1 cellular context compared by ENCODE assay signal in genomic region chr19:6737284-6737872, GRCh38.
TF ChIP-seq lines count a peak whose summit lies in the region.

Gene GPR108, minus strand, starts transcription at chr19:6737580. Its CDS starts 4 bp downstream, at chr19:6737576.

TF ChIP-seq in HepG2, 621 proteins besides CTCF, POLR2A, EP300 and RAD21 (continued from another document and continues in another):
- TF ChIP-seq, protein P1, sequence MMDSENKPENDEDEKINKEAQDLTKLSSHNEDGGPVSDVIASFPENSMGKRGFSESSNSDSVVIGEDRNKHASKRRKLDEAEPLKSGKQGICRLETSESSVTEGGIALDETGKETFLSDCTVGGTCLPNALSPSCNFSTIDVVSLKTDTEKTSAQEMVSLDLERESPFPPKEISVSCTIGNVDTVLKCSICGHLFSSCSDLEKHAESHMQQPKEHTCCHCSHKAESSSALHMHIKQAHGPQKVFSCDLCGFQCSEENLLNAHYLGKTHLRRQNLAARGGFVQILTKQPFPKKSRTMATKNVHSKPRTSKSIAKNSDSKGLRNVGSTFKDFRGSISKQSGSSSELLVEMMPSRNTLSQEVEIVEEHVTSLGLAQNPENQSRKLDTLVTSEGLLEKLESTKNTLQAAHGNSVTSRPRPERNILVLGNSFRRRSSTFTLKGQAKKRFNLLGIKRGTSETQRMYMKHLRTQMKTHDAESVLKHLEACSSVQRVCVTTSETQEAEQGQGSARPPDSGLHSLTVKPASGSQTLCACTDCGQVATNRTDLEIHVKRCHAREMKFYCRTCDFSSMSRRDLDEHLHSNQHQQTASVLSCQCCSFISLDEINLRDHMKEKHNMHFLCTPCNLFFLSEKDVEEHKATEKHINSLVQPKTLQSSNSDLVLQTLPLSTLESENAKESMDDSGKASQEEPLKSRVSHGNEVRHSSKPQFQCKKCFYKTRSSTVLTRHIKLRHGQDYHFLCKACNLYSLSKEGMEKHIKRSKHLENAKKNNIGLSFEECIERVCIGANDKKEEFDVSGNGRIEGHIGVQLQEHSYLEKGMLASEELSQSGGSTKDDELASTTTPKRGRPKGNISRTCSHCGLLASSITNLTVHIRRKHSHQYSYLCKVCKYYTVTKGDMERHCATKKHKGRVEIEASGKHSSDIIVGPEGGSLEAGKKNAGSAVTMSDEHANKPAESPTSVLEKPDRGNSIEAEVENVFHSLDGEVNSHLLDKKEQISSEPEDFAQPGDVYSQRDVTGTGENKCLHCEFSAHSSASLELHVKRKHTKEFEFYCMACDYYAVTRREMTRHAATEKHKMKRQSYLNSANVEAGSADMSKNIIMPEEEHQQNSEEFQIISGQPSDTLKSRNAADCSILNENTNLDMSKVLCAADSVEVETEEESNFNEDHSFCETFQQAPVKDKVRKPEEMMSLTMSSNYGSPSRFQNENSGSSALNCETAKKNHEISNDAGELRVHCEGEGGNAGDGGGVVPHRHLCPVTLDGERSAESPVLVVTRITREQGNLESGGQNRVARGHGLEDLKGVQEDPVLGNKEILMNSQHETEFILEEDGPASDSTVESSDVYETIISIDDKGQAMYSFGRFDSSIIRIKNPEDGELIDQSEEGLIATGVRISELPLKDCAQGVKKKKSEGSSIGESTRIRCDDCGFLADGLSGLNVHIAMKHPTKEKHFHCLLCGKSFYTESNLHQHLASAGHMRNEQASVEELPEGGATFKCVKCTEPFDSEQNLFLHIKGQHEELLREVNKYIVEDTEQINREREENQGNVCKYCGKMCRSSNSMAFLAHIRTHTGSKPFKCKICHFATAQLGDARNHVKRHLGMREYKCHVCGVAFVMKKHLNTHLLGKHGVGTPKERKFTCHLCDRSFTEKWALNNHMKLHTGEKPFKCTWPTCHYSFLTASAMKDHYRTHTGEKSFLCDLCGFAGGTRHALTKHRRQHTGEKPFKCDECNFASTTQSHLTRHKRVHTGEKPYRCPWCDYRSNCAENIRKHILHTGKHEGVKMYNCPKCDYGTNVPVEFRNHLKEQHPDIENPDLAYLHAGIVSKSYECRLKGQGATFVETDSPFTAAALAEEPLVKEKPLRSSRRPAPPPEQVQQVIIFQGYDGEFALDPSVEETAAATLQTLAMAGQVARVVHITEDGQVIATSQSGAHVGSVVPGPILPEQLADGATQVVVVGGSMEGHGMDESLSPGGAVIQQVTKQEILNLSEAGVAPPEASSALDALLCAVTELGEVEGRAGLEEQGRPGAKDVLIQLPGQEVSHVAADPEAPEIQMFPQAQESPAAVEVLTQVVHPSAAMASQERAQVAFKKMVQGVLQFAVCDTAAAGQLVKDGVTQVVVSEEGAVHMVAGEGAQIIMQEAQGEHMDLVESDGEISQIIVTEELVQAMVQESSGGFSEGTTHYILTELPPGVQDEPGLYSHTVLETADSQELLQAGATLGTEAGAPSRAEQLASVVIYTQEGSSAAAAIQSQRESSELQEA (CRISPR knock-in tag; IDR thresholded peaks at IDR 0.05; ENCODE audit: not compliant biosample characterization), result no peak
- no peak for TF ChIP-seq ZNF746 (CRISPR knock-in tag; IDR thresholded peaks at IDR 0.05)
- TF ChIP-seq ZNF275 (CRISPR knock-in tag; IDR thresholded peaks at IDR 0.05; ENCODE audit: borderline replicate concordance), result no peak
- no peak for TF ChIP-seq ZEB1 (IDR thresholded peaks at IDR 0.05; ENCODE audit: insufficient replicate concordance, low read depth)
- no peak for TF ChIP-seq ZNF552 (CRISPR knock-in tag; IDR thresholded peaks at IDR 0.05; ENCODE audit: borderline replicate concordance)
- TF ChIP-seq, protein P2, sequence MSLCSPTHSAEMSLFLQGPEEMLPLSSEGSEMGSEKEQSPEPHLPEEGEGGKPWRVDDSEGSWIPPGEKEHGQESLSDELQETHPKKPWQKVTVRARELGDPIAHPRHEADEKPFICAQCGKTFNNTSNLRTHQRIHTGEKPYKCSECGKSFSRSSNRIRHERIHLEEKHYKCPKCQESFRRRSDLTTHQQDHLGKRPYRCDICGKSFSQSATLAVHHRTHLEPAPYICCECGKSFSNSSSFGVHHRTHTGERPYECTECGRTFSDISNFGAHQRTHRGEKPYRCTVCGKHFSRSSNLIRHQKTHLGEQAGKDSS (CRISPR knock-in tag; IDR thresholded peaks at IDR 0.05; ENCODE audit: borderline replicate concordance, low read depth), result no peak
- TF ChIP-seq ZMAT3 (CRISPR knock-in tag; conservative IDR thresholded peaks at IDR 0.05), result no peak
- no peak for TF ChIP-seq MTERF4 (CRISPR knock-in tag; IDR thresholded peaks at IDR 0.05)
- TF ChIP-seq HES4 (CRISPR knock-in tag; IDR thresholded peaks at IDR 0.05; ENCODE audit: borderline replicate concordance), result no peak
- TF ChIP-seq ZNF354B (CRISPR knock-in tag; IDR thresholded peaks at IDR 0.05), result no peak
- TF ChIP-seq MED8 (CRISPR knock-in tag; IDR thresholded peaks at IDR 0.05; ENCODE audit: insufficient replicate concordance), result peak; percentile 43
- no peak for TF ChIP-seq MAFF (IDR thresholded peaks at IDR 0.05; ENCODE audit: low read depth, low read length)
- no peak; the same call in 1 of the 2 replicates for TF ChIP-seq PPARG (CRISPR knock-in tag; conservative IDR thresholded peaks at IDR 0.05)
- no peak for TF ChIP-seq UBTF (CRISPR knock-in tag; IDR thresholded peaks at IDR 0.05)
- TF ChIP-seq, protein P3, sequence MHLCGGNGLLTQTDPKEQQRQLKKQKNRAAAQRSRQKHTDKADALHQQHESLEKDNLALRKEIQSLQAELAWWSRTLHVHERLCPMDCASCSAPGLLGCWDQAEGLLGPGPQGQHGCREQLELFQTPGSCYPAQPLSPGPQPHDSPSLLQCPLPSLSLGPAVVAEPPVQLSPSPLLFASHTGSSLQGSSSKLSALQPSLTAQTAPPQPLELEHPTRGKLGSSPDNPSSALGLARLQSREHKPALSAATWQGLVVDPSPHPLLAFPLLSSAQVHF (CRISPR knock-in tag; IDR thresholded peaks at IDR 0.05), result no peak
- no peak; the same call in 1 of the 2 replicates for TF ChIP-seq CREM (IDR thresholded peaks at IDR 0.05)
- peak; percentile 74; the same call in 1 of the 2 replicates for TF ChIP-seq CREM (CRISPR knock-in tag; IDR thresholded peaks at IDR 0.05)
- 0 out of 2 replicates have a peak, but pooled peaks have one; percentile 52 for TF ChIP-seq MXD3 (CRISPR knock-in tag; IDR thresholded peaks at IDR 0.05)
- TF ChIP-seq, protein P4, sequence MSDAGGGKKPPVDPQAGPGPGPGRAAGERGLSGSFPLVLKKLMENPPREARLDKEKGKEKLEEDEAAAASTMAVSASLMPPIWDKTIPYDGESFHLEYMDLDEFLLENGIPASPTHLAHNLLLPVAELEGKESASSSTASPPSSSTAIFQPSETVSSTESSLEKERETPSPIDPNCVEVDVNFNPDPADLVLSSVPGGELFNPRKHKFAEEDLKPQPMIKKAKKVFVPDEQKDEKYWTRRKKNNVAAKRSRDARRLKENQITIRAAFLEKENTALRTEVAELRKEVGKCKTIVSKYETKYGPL (CRISPR knock-in tag; IDR thresholded peaks at IDR 0.05), result 0 out of 2 replicates have a peak, but pooled peaks have one; percentile 49
- TF ChIP-seq LBX2 (CRISPR knock-in tag; IDR thresholded peaks at IDR 0.05; ENCODE audit: borderline replicate concordance), result 0 out of 2 replicates have a peak, but pooled peaks have one; percentile 47
- no peak for TF ChIP-seq SIX4 (CRISPR knock-in tag; IDR thresholded peaks at IDR 0.05)
- TF ChIP-seq ZNF879 (CRISPR knock-in tag; IDR thresholded peaks at IDR 0.05), result no peak
- TF ChIP-seq SP1 (IDR thresholded peaks at IDR 0.05), result peak; percentile 56
- TF ChIP-seq SP1 (CRISPR knock-in tag; IDR thresholded peaks at IDR 0.05), result peak; percentile 79
- TF ChIP-seq, protein P5, sequence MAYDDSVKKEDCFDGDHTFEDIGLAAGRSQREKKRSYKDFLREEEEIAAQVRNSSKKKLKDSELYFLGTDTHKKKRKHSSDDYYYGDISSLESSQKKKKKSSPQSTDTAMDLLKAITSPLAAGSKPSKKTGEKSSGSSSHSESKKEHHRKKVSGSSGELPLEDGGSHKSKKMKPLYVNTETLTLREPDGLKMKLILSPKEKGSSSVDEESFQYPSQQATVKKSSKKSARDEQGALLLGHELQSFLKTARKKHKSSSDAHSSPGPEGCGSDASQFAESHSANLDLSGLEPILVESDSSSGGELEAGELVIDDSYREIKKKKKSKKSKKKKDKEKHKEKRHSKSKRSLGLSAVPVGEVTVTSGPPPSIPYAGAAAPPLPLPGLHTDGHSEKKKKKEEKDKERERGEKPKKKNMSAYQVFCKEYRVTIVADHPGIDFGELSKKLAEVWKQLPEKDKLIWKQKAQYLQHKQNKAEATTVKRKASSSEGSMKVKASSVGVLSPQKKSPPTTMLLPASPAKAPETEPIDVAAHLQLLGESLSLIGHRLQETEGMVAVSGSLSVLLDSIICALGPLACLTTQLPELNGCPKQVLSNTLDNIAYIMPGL (CRISPR knock-in tag; IDR thresholded peaks at IDR 0.05; ENCODE audit: borderline replicate concordance in 1 of 2, low read depth in 1 of 2), result no peak; a peak in 1 of 4 replicates
- TF ChIP-seq ZNF274 (CRISPR knock-in tag; IDR thresholded peaks at IDR 0.05), result no peak
- TF ChIP-seq, protein P6, sequence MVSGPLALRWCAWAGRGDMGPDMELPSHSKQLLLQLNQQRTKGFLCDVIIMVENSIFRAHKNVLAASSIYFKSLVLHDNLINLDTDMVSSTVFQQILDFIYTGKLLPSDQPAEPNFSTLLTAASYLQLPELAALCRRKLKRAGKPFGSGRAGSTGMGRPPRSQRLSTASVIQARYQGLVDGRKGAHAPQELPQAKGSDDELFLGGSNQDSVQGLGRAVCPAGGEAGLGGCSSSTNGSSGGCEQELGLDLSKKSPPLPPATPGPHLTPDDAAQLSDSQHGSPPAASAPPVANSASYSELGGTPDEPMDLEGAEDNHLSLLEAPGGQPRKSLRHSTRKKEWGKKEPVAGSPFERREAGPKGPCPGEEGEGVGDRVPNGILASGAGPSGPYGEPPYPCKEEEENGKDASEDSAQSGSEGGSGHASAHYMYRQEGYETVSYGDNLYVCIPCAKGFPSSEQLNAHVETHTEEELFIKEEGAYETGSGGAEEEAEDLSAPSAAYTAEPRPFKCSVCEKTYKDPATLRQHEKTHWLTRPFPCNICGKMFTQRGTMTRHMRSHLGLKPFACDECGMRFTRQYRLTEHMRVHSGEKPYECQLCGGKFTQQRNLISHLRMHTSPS (CRISPR knock-in tag; IDR thresholded peaks at IDR 0.05; ENCODE audit: low read depth), result no peak
- no peak for TF ChIP-seq PHB2 (IDR thresholded peaks at IDR 0.05; ENCODE audit: partially characterized antibody)
- TF ChIP-seq ZNF326 (CRISPR knock-in tag; IDR thresholded peaks at IDR 0.05; ENCODE audit: borderline replicate concordance), result no peak
- no peak for TF ChIP-seq ZNF781 (CRISPR knock-in tag; IDR thresholded peaks at IDR 0.05; ENCODE audit: borderline replicate concordance, not compliant biosample characterization)
- no peak for TF ChIP-seq NFATC3 (CRISPR knock-in tag; IDR thresholded peaks at IDR 0.05)
- TF ChIP-seq CREB3 (CRISPR knock-in tag; IDR thresholded peaks at IDR 0.05), result no peak
- TF ChIP-seq ZMYM3 (CRISPR knock-in tag; IDR thresholded peaks at IDR 0.05), result no peak
